In genomic region chr4:102715057-102715456, GRCh38 we compare ENCODE assay signal across 16 cellular contexts. TPM values are rescaled to one million over a fixed set of nuclear protein-coding genes. Genes with fewer than 3 reads are reported as not detected.
DNase-seq lines count a peak whose midpoint lies in the region; ATAC-seq and TF ChIP-seq lines count a peak whose summit lies in the region.
"Had no signal": no experiment of that assay in that cellular context is flagged by ENCODE, and none has a peak within 500 bp of the region (broad histone marks: within the 10 kb centered on the region; RNA-seq: fewer than 3 reads in every experiment).

No MANE protein-coding gene starts in this region.

- intact Hi-C loops in Right ventricle myocardium inferior (cut with DNase I): no loop called here

- H3K9me3 ChIP-seq in cardiac muscle cell (ENCODE audit: low read depth) (no peaks in the 10 kb centered on the region), OCI-LY1 (ENCODE audit: low read length) (no peaks in the 10 kb centered on the region)
- H3K9me3 ChIP-seq: body of pancreas had no signal

- DNase-seq in cardiac muscle cell (ENCODE audit: low read depth in 1 of 2, low spot score in 1 of 2) (no peak), Right ventricle myocardium inferior (ENCODE audit: missing footprints) (no peak), epithelial cell of esophagus (ENCODE audit: low read depth) (no peak), stromal cell of bone marrow (ENCODE audit: low read depth) (peak; percentile 24), DMS114 treated with DMSO at 0.1 percent for 48 hours (lab: John Stamatoyannopoulos, UW; ENCODE audit: unreplicated experiment) (no peak)
- no peak for DNase-seq in effector CD4-positive, alpha-beta T cell
- DNase-seq: body of pancreas; effector memory CD4-positive, alpha-beta T cell; mammary epithelial cell; NCI-H1105 treated with DMSO at 0.1 percent for 48 hours; right cardiac atrium; T-helper 1 cell had no signal

- no peak for TF ChIP-seq CTCF in cardiac muscle cell (IDR thresholded peaks at IDR 0.05; ENCODE audit: low read depth, low read length)
- peak; percentile 26; the same call in 1 of the 2 replicates for TF ChIP-seq CTCF in OCI-LY1 (IDR thresholded peaks at IDR 0.05; ENCODE audit: low read length)
- peak; percentile 41 for TF ChIP-seq CTCF in epithelial cell of esophagus (IDR thresholded peaks at IDR 0.05; ENCODE audit: insufficient read depth, low read depth, low read length, missing control alignments)

- H3K4me2 ChIP-seq in OCI-LY1 (ENCODE audit: low read length): no peak overlapping the region

- H4K20me1 ChIP-seq in OCI-LY1 (ENCODE audit: insufficient read depth, low read length): no peaks in the 10 kb centered on the region

- H2AFZ ChIP-seq in OCI-LY1 (ENCODE audit: low read length): no peak overlapping the region

- no peaks in the 10 kb centered on the region for H3K79me2 ChIP-seq in OCI-LY1 (ENCODE audit: insufficient read depth, low read length)

- H3K27me3 ChIP-seq in cardiac muscle cell (no peaks in the 10 kb centered on the region), OCI-LY1 (ENCODE audit: insufficient read depth, low read length) (no peaks in the 10 kb centered on the region)
- H3K27me3 ChIP-seq: body of pancreas had no signal

- H3F3A ChIP-seq in OCI-LY1 (ENCODE audit: insufficient read depth, low read length): no peaks in the 10 kb centered on the region

- ATAC-seq in Right ventricle myocardium inferior (no peak), GM19351 (IDR thresholded peaks at IDR 0.05; ENCODE audit: unreplicated experiment) (no peak)
- ATAC-seq: activated CD4-positive, CD25-positive, alpha-beta regulatory T cell treated with anti-CD3 and anti-CD28 coated beads, Interleukin-2, amount 50 U/mL, for 24 hours; body of pancreas; HepG2; right cardiac atrium had no signal

- no peaks in the 10 kb centered on the region for H3K9me2 ChIP-seq in OCI-LY1 (ENCODE audit: low read depth, low read length)

- peak overlapping the region; percentile 87 for H3K27ac ChIP-seq in cardiac muscle cell
- no peak overlapping the region for H3K27ac ChIP-seq in OCI-LY1 (ENCODE audit: low read depth, low read length, poor library complexity, severe bottlenecking)
- H3K27ac ChIP-seq: body of pancreas had no signal

- no peak overlapping the region for H3K9ac ChIP-seq in OCI-LY1 (ENCODE audit: low read length)

- peaks cover 4% of the 10 kb centered on the region for H3K36me3 ChIP-seq in cardiac muscle cell
- H3K36me3 ChIP-seq in OCI-LY1 (ENCODE audit: insufficient read depth, low read length): peaks cover 36% of the 10 kb centered on the region

- H3K4me1 ChIP-seq in cardiac muscle cell (ENCODE audit: low read depth) (peaks cover 21% of the 10 kb centered on the region), OCI-LY1 (ENCODE audit: insufficient read depth, low read length, severe bottlenecking) (no peaks in the 10 kb centered on the region)

- H3K4me3 ChIP-seq in cardiac muscle cell (no peak overlapping the region), OCI-LY1 (ENCODE audit: low read depth, low read length, poor library complexity, severe bottlenecking) (no peak overlapping the region), epithelial cell of esophagus (ENCODE audit: low read length) (no peak overlapping the region)
- H3K4me3 ChIP-seq: body of pancreas had no signal

RNA-seq across cellular contexts. Expression of gene MANBA, which starts 45.7 kb away (rescaled TPM):
- total RNA-seq in cardiac muscle cell: 74.5 and 82.3 TPM in 2 replicates
- polyA plus RNA-seq in cardiac muscle cell: 49.5 and 58.8 TPM in 2 replicates
- 24.8 TPM for total RNA-seq in Right ventricle myocardium inferior
